8 cellular contexts compared by ENCODE assay signal in genomic region chr20:25077610-25078169, GRCh38. TPM values are rescaled to one million over a fixed set of nuclear protein-coding genes. Genes with fewer than 3 reads are reported as not detected.
DNase-seq lines count a peak whose midpoint lies in the region; ATAC-seq and TF ChIP-seq lines count a peak whose summit lies in the region.

No MANE protein-coding gene starts in this region.

- no peak overlapping the region for H3K4me3 ChIP-seq in fibroblast of villous mesenchyme (ENCODE audit: low read depth, low read length)

- ATAC-seq in sciatic nerve (peak; percentile 78), HG03045 (IDR thresholded peaks at IDR 0.05; ENCODE audit: unreplicated experiment) (no peak)

- TF ChIP-seq CTCF in fibroblast of villous mesenchyme (IDR thresholded peaks at IDR 0.05; ENCODE audit: insufficient read depth, low read depth, low read length) = no peak

- intact Hi-C loops in sciatic nerve (cut with DNase I) = no loop called here

- peak; percentile 25 for DNase-seq in ELR (ENCODE audit: low read depth)
- peak; percentile 47 for DNase-seq in RPMI8226
- DNase-seq in fibroblast of villous mesenchyme (ENCODE audit: low read depth) = peak; percentile 38
- peak; percentile 66 for DNase-seq in sciatic nerve (ENCODE audit: low spot score)
- DNase-seq in NCI-H146 (lab: John Stamatoyannopoulos, UW) = no peak
- DNase-seq in OCI-M2 (lab: John Stamatoyannopoulos, UW; ENCODE audit: unreplicated experiment) = no peak
- no peak for DNase-seq in T-helper 1 cell

RNA-seq across cellular contexts. Expression of gene VSX1, which starts 4.3 kb away (rescaled TPM):
- total RNA-seq in fibroblast of villous mesenchyme (not detected in 2 replicates), sciatic nerve (not detected)

RNA-seq across cellular contexts. Expression of gene ACSS1, which starts 19.8 kb away (rescaled TPM):
- total RNA-seq in fibroblast of villous mesenchyme (1.6 and 3.5 TPM in 2 replicates), sciatic nerve (27.4 TPM)

Comparison
In these comparisons a context has a peak if more than half of its experiments do, and no peak if none do; other contexts are left out.
1. DNase-seq: peak in ELR (single experiment), RPMI8226 (single experiment), fibroblast of villous mesenchyme (single experiment) and sciatic nerve (single experiment); none in NCI-H146 (single experiment), OCI-M2 (single experiment) and T-helper 1 cell (0 of 5).